1 cellular context compared by ENCODE assay signal in genomic region chr16:81586976-81587625, GRCh38.
TF ChIP-seq lines count a peak whose summit lies in the region.

No MANE protein-coding gene starts in this region.

TF ChIP-seq in A549, 52 proteins besides CTCF, POLR2A, EP300 and RAD21 (continued from another document):
- TF ChIP-seq HES2 (IDR thresholded peaks at IDR 0.05) (no peak), MAZ (IDR thresholded peaks at IDR 0.05; ENCODE audit: borderline replicate concordance, low read depth, low read length) (no peak), RFX5 (IDR thresholded peaks at IDR 0.05) (no peak), ZSCAN20 (CRISPR knock-in tag; IDR thresholded peaks at IDR 0.05) (no peak), BHLHE40 (IDR thresholded peaks at IDR 0.05; ENCODE audit: low read depth, low read length) (no peak)
